Comparison of ENCODE assay signal across 22 cellular contexts in the genomic region with DNA sequence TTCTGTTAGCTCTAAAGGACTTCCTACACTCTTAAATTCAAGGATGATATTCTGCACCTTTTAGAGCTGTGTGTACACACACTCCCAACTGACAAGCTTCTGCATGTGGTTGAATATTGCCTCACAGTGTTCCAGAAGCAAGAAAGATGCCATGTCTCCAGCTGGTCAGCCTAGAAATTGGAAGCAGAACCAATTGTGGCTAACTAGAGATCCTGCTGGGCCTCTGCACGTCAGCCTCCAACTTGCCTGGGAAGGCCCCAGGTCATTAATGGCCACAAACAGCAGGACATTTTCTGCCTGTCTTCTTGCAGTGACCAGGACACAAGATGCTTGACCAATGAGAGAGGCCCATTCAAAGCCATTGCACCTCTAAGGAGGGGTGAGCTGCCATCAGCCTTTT.
"Had no signal": no experiment of that assay in that cellular context is flagged by ENCODE, and none has a peak within 500 bp of the region (broad histone marks: within the 10 kb centered on the region; RNA-seq: fewer than 3 reads in every experiment).

No MANE protein-coding gene starts in this region.

- H3K4me2 ChIP-seq: SK-N-SH had no signal

- H3K36me3 ChIP-seq: MG63 had no signal

- H3K9me3 ChIP-seq: MG63, SK-N-SH had no signal

- DNase-seq: IMR-90, Karpas-422, KG1, MG63, NCI-H1092, NCI-H1105 treated with DMSO at 0.1 percent for 48 hours, NCI-H1417 treated with DMSO at 0.1 percent for 48 hours, NCI-H146, NCI-H1694 treated with DMSO at 0.1 percent for 48 hours, NCI-H1930, NCI-H2081, NCI-H2107, NCI-H2227 treated with DMSO at 0.1 percent for 48 hours, NCI-H524, NCI-H526 treated with DMSO at 0.1 percent for 48 hours, NCI-H774, Right ventricle myocardium superior, RPMI8226, SIG-M5, SK-N-SH, SW 1271 had no signal

- H3K9ac ChIP-seq: SK-N-SH had no signal

- ATAC-seq: HepG2 had no signal

- H3K27me3 ChIP-seq: MG63 had no signal

- H3K4me3 ChIP-seq: MG63 had no signal
